22 cellular contexts compared by ENCODE assay signal in genomic region chr22:22822106-22822505, GRCh38.
DNase-seq lines count a peak whose midpoint lies in the region; ATAC-seq, FAIRE-seq and TF ChIP-seq lines count a peak whose summit lies in the region.
"Had no signal": no experiment of that assay in that cellular context is flagged by ENCODE, and none has a peak within 500 bp of the region (broad histone marks: within the 10 kb centered on the region; RNA-seq: fewer than 3 reads in every experiment).

No MANE protein-coding gene starts in this region.

- no peak for FAIRE-seq in H54 (lab: Jason Lieb, UNC)

- no peaks in the 10 kb centered on the region for H3K36me3 Mint-ChIP-seq in stimulated activated naive CD8-positive, alpha-beta T cell treated with anti-CD3 and anti-CD28 coated beads, Interleukin-15, Interleukin-2, amounts not matched to agents 100 ng/mL and 50 ng/mL, for 24 hours (ENCODE audit: low read depth)
- no peaks in the 10 kb centered on the region for H3K36me3 Mint-ChIP-seq in T-cell
- H3K36me3 Mint-ChIP-seq in immature natural killer cell, result peaks cover 9 to 21% (median 16%) of the 10 kb centered on the region in 3 donors
- H3K36me3 Mint-ChIP-seq: brain had no signal

- no peak overlapping the region for H3K4me3 ChIP-seq in stomach
- H3K4me3 ChIP-seq: right lobe of liver, testis had no signal

- TF ChIP-seq CTCF in stomach (IDR thresholded peaks at IDR 0.05), result no peak

- 80 to 91% (median 85%) methylated on average over 6 of the region's 6 CpGs for WGBS in stomach, 5 donors

- no peak for ATAC-seq in stimulated activated naive CD8-positive, alpha-beta T cell treated with anti-CD3 and anti-CD28 coated beads, Interleukin-15, amount 100 ng/mL, for 72 hours
- ATAC-seq in T-cell (replicated peaks in 1 of 4), result no peak
- no peak for ATAC-seq in Right ventricle myocardium superior (ENCODE audit: poor library complexity)
- ATAC-seq: right lobe of liver had no signal

- TF ChIP-seq EP300 in stomach (IDR thresholded peaks at IDR 0.05), result no peak

- peaks cover 78% of the 10 kb centered on the region for H3K4me1 Mint-ChIP-seq in stimulated activated naive CD8-positive, alpha-beta T cell treated with anti-CD3 and anti-CD28 coated beads, Interleukin-15, Interleukin-2, amounts not matched to agents 100 ng/mL and 50 ng/mL, for 24 hours (ENCODE audit: low read depth)
- peaks cover 69% of the 10 kb centered on the region for H3K4me1 Mint-ChIP-seq in stimulated activated naive CD8-positive, alpha-beta T cell treated with anti-CD3 and anti-CD28 coated beads, Interleukin-15, amount 100 ng/mL, for 72 hours
- peaks cover 91 to 96% (median 91%) of the 10 kb centered on the region in 3 donors for H3K4me1 Mint-ChIP-seq in T-cell
- H3K4me1 Mint-ChIP-seq in immature natural killer cell, result peaks cover 92 to 98% of the 10 kb centered on the region in 2 donors
- H3K4me1 Mint-ChIP-seq: brain, nephron had no signal

- H3K27ac ChIP-seq in stomach, result peak overlapping the region in 1 of 5 donors; percentile 33
- H3K27ac ChIP-seq: parathyroid adenoma, right lobe of liver, testis had no signal

- CTCF ChIA-PET in T-cell (lab: Charles Lee), result interaction anchor here in 1 of 2 donors (0.8 to 1.4 kb wide), 3 partner anchors 27 to 64 kb away, joined by 3 to 5 read pairs (median 3); no protein-coding TSS in a partner anchor

- no peaks in the 10 kb centered on the region for H3K36me3 ChIP-seq in stomach
- H3K36me3 ChIP-seq: right lobe of liver had no signal

- no peaks in the 10 kb centered on the region for H3K27me3 Mint-ChIP-seq in stimulated activated naive CD8-positive, alpha-beta T cell treated with anti-CD3 and anti-CD28 coated beads, Interleukin-15, Interleukin-2, amounts not matched to agents 100 ng/mL and 50 ng/mL, for 24 hours
- no peaks in the 10 kb centered on the region for H3K27me3 Mint-ChIP-seq in stimulated activated naive CD8-positive, alpha-beta T cell treated with anti-CD3 and anti-CD28 coated beads, Interleukin-15, amount 100 ng/mL, for 72 hours
- H3K27me3 Mint-ChIP-seq in T-cell (no peaks in the 10 kb centered on the region), immature natural killer cell (ENCODE audit: low read depth in 3 of 3) (peaks cover 3 to 10% (median 4%) of the 10 kb centered on the region in 3 donors)

- no peak for DNase-seq in stimulated activated naive CD8-positive, alpha-beta T cell treated with anti-CD3 and anti-CD28 coated beads, Interleukin-15, amount 100 ng/mL, for 72 hours
- DNase-seq in T-cell, result no peak
- DNase-seq in immature natural killer cell, result no peak
- no peak for DNase-seq in H54 (ENCODE audit: insufficient read length, low spot score)
- DNase-seq in Right ventricle myocardium superior, result no peak
- no peak for DNase-seq in stomach
- DNase-seq: activated CD4-positive, CD25-positive, alpha-beta regulatory T cell; activated naive CD4-positive, alpha-beta T cell treated with Interleukin-2 at 50 U/mL for 16 hours; glutamatergic neuron; H9; mesendoderm; NCI-H187 treated with DMSO at 0.1 percent for 48 hours; NCI-H226; NCI-H774; right lobe of liver; SIG-M5; stimulated activated CD4-positive, alpha-beta T cell treated with anti-CD3 and anti-CD28 coated beads, Interleukin-15, amount 100 ng/mL, for 24 hours; testis had no signal

- TF ChIP-seq POLR2A in H54 (IDR thresholded peaks at IDR 0.05; ENCODE audit: low read depth, low read length), result no peak
- TF ChIP-seq POLR2A in stomach (IDR thresholded peaks at IDR 0.05), result no peak

- no peak overlapping the region for H3K4me3 Mint-ChIP-seq in stimulated activated naive CD8-positive, alpha-beta T cell treated with anti-CD3 and anti-CD28 coated beads, Interleukin-15, Interleukin-2, amounts not matched to agents 100 ng/mL and 50 ng/mL, for 24 hours
- peak overlapping the region in 1 of 2 donors; percentile 49 for H3K4me3 Mint-ChIP-seq in stimulated activated naive CD8-positive, alpha-beta T cell treated with anti-CD3 and anti-CD28 coated beads, Interleukin-15, amount 100 ng/mL, for 72 hours
- H3K4me3 Mint-ChIP-seq in T-cell (peak overlapping the region in 2 of 3 donors; percentile 31 to 83), immature natural killer cell (peak overlapping the region; percentile 58 to 84 (median 72))
- H3K4me3 Mint-ChIP-seq: brain, H9, nephron had no signal

- H3K27me3 ChIP-seq in stomach, result peaks cover 0 to 16% (median 0%) of the 10 kb centered on the region in 3 donors
- H3K27me3 ChIP-seq: right lobe of liver, testis had no signal

- H3K9me3 ChIP-seq in stomach, result no peaks in the 10 kb centered on the region
- H3K9me3 ChIP-seq: right lobe of liver, testis had no signal

- intact Hi-C loops in Right ventricle myocardium superior (cut with DNase I), result no loop called here
- intact Hi-C loops in stomach (cut with DNase I; ENCODE audit: low total_unique reads), result no loop called here

- POLR2A ChIA-PET in T-cell (lab: Charles Lee), result no interaction called here

- H3K4me1 ChIP-seq in stomach, result peaks cover 0 to 12% (median 0%) of the 10 kb centered on the region in 4 donors
- H3K4me1 ChIP-seq: right lobe of liver, testis had no signal

- H3K9me3 Mint-ChIP-seq in stimulated activated naive CD8-positive, alpha-beta T cell treated with anti-CD3 and anti-CD28 coated beads, Interleukin-15, Interleukin-2, amounts not matched to agents 100 ng/mL and 50 ng/mL, for 24 hours, result no peaks in the 10 kb centered on the region
- H3K9me3 Mint-ChIP-seq in stimulated activated naive CD8-positive, alpha-beta T cell treated with anti-CD3 and anti-CD28 coated beads, Interleukin-15, amount 100 ng/mL, for 72 hours, result no peaks in the 10 kb centered on the region
- no peaks in the 10 kb centered on the region for H3K9me3 Mint-ChIP-seq in T-cell
- H3K9me3 Mint-ChIP-seq in immature natural killer cell, result no peaks in the 10 kb centered on the region
- H3K9me3 Mint-ChIP-seq: brain, H9, nephron had no signal

- H3K27ac Mint-ChIP-seq in stimulated activated naive CD8-positive, alpha-beta T cell treated with anti-CD3 and anti-CD28 coated beads, Interleukin-15, Interleukin-2, amounts not matched to agents 100 ng/mL and 50 ng/mL, for 24 hours, result peak overlapping the region; percentile 54
- H3K27ac Mint-ChIP-seq in stimulated activated naive CD8-positive, alpha-beta T cell treated with anti-CD3 and anti-CD28 coated beads, Interleukin-15, amount 100 ng/mL, for 72 hours, result peak overlapping the region in 1 of 2 donors; percentile 77
- H3K27ac Mint-ChIP-seq in T-cell, result peak overlapping the region; percentile 99
- peak overlapping the region; percentile 90 to 99 (median 98) for H3K27ac Mint-ChIP-seq in immature natural killer cell
- H3K27ac Mint-ChIP-seq: brain, nephron had no signal
